In the genomic region with DNA sequence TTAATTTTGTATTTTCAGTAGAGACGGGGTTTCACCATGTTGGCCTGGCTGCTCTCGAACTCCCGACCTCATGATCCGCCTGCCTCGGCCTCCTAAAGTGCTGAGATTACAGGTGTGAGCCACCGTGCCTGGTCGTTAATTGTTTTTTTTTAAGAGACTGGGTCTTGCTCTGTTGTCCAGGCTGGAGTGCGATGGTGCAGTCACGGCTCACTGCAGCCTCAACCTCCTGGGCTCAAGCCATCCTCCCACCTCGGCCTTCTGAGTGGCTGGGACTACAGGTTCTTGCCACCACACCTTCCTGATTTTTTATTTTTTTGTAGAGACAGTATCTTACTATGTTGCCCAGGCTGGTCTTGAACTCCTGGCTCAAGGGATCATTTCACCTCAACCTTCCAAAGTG, we compare ENCODE assay signal across 4 cellular contexts. TPM values are rescaled to one million over a fixed set of nuclear protein-coding genes. Genes with fewer than 3 reads are reported as not detected.
"Had no signal": no experiment of that assay in that cellular context is flagged by ENCODE, and none has a peak within 500 bp of the region (broad histone marks: within the 10 kb centered on the region; RNA-seq: fewer than 3 reads in every experiment).

No MANE protein-coding gene starts in this region.

RNA-seq across cellular contexts. Expression of a gene that starts 8.9 kb away (rescaled TPM):
- total RNA-seq: colonic mucosa, gastroesophageal sphincter, left colon, mononuclear cell had no signal

RNA-seq across cellular contexts. Expression of a gene that starts 20.1 kb away (rescaled TPM):
- total RNA-seq: mononuclear cell had no signal
